Comparison of ENCODE assay signal across 19 cellular contexts in the genomic region with DNA sequence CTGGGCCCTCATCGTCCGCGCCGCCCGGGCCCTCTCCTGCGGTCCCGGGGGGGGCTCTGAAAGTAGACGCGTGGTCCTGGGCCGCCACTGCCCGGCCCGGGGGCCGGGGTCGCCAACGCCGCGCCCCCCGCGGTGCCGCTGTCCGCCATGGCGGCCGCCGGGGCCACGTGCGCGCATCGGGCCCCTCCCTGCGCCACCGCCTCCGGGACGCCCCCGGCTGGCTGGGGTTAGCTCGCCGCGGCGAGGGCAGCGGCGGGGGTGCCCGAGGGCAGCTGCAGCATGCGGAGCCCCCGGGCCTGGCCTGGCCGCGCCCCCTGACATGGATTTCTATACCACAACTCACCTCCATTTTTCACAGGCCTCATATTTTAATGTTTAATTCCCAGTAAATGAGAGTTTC.
DNase-seq lines count a peak whose midpoint lies in the region; ATAC-seq and TF ChIP-seq lines count a peak whose summit lies in the region.
"Had no signal": no experiment of that assay in that cellular context is flagged by ENCODE, and none has a peak within 500 bp of the region (broad histone marks: within the 10 kb centered on the region; RNA-seq: fewer than 3 reads in every experiment).

No MANE protein-coding gene starts in this region.

- no peak overlapping the region for H3K27ac Mint-ChIP-seq in stimulated activated memory B cell treated with anti-CD40 and anti-IgM and Interleukin-4, amounts not matched to agents 10 μg/mL and 1 μg/mL and 100 μg/mL, for 72 hours
- no peak overlapping the region for H3K27ac Mint-ChIP-seq in naive thymus-derived CD8-positive, alpha-beta T cell
- H3K27ac Mint-ChIP-seq: B cell; CD4-positive, alpha-beta T cell; CD8-positive, alpha-beta T cell had no signal

- H3K9me3 Mint-ChIP-seq in stimulated activated memory B cell treated with anti-CD40 and anti-IgM and Interleukin-4, amounts not matched to agents 10 μg/mL and 1 μg/mL and 100 μg/mL, for 72 hours: no peaks in the 10 kb centered on the region
- no peaks in the 10 kb centered on the region for H3K9me3 Mint-ChIP-seq in naive thymus-derived CD8-positive, alpha-beta T cell
- H3K9me3 Mint-ChIP-seq: CD4-positive, alpha-beta T cell; CD8-positive, alpha-beta T cell had no signal

- no peaks in the 10 kb centered on the region for H3K27me3 ChIP-seq in right cardiac atrium (ENCODE audit: control insufficient read depth, insufficient read depth)
- no peaks in the 10 kb centered on the region for H3K27me3 ChIP-seq in osteoblast (ENCODE audit: insufficient read depth, low read length)
- H3K27me3 ChIP-seq: BLaER1 treated with 17β-estradiol and CSF1 and Interleukin-3, amounts not matched to agents 10 nM and 100 nM had no signal

- H3K36me3 Mint-ChIP-seq in stimulated activated memory B cell treated with anti-CD40 and anti-IgM and Interleukin-4, amounts not matched to agents 10 μg/mL and 1 μg/mL and 100 μg/mL, for 72 hours: peaks cover 4% of the 10 kb centered on the region
- H3K36me3 Mint-ChIP-seq in naive thymus-derived CD8-positive, alpha-beta T cell: no peaks in the 10 kb centered on the region
- H3K36me3 Mint-ChIP-seq: CD8-positive, alpha-beta T cell had no signal

- H3K4me3 Mint-ChIP-seq in stimulated activated memory B cell treated with anti-CD40 and anti-IgM and Interleukin-4, amounts not matched to agents 10 μg/mL and 1 μg/mL and 100 μg/mL, for 72 hours: no peak overlapping the region
- no peak overlapping the region for H3K4me3 Mint-ChIP-seq in naive thymus-derived CD8-positive, alpha-beta T cell
- H3K4me3 Mint-ChIP-seq: B cell; CD4-positive, alpha-beta T cell; CD8-positive, alpha-beta T cell had no signal

- H3K27ac ChIP-seq in right cardiac atrium (ENCODE audit: low read length) (no peak overlapping the region), osteoblast (ENCODE audit: low read depth, low read length) (no peak overlapping the region)
- H3K27ac ChIP-seq: 22Rv1; A549; BLaER1 treated with 17β-estradiol and CSF1 and Interleukin-3, amounts not matched to agents 10 nM and 100 nM; C4-2B had no signal

- TF ChIP-seq CTCF in osteoblast (IDR thresholded peaks at IDR 0.05; ENCODE audit: extremely low read depth, low read depth, low read length): no peak
- TF ChIP-seq CTCF in GM10248 (IDR thresholded peaks at IDR 0.05; ENCODE audit: control extremely low read depth, extremely low read depth, low read depth, missing control alignments): no peak

- intact Hi-C loops in right cardiac atrium (cut with DNase I) (loop anchor here in 1 of 4 donors (10.0 kb wide), 1 partner anchor 50 kb away; no protein-coding TSS in a partner anchor), Right ventricle myocardium superior (cut with DNase I) (no loop called here)

- WGBS in right cardiac atrium: 99% methylated on average over 44 of the region's 44 CpGs

- no peaks in the 10 kb centered on the region for H3K27me3 Mint-ChIP-seq in stimulated activated memory B cell treated with anti-CD40 and anti-IgM and Interleukin-4, amounts not matched to agents 10 μg/mL and 1 μg/mL and 100 μg/mL, for 72 hours
- peaks cover 0 to 1% (median 0%) of the 10 kb centered on the region in 5 donors for H3K27me3 Mint-ChIP-seq in naive thymus-derived CD8-positive, alpha-beta T cell
- H3K27me3 Mint-ChIP-seq: B cell; CD4-positive, alpha-beta T cell had no signal

- H3K4me1 Mint-ChIP-seq in stimulated activated memory B cell treated with anti-CD40 and anti-IgM and Interleukin-4, amounts not matched to agents 10 μg/mL and 1 μg/mL and 100 μg/mL, for 72 hours: no peaks in the 10 kb centered on the region
- no peaks in the 10 kb centered on the region for H3K4me1 Mint-ChIP-seq in naive thymus-derived CD8-positive, alpha-beta T cell
- H3K4me1 Mint-ChIP-seq: B cell had no signal

- POLR2A ChIA-PET in GM10248 (lab: Yijun Ruan, JAX): no interaction called here
- POLR2A ChIA-PET in naive thymus-derived CD8-positive, alpha-beta T cell (lab: Charles Lee): interaction anchor here (0.7 kb wide), 1 partner anchor 32 kb away, joined by 3 read pairs; no protein-coding TSS in a partner anchor

- H3K36me3 ChIP-seq in osteoblast (ENCODE audit: insufficient read depth, low read length): no peaks in the 10 kb centered on the region

- H3K4me1 ChIP-seq in right cardiac atrium (ENCODE audit: control insufficient read depth, insufficient read depth, low read length) (no peaks in the 10 kb centered on the region), osteoblast (ENCODE audit: insufficient read depth, low read length) (no peaks in the 10 kb centered on the region)
- H3K4me1 ChIP-seq: A549; BLaER1 treated with 17β-estradiol and CSF1 and Interleukin-3, amounts not matched to agents 10 nM and 100 nM had no signal

- H3K4me3 ChIP-seq in right cardiac atrium (ENCODE audit: low read length) (no peak overlapping the region), osteoblast (ENCODE audit: insufficient read depth, low read length) (no peak overlapping the region)
- H3K4me3 ChIP-seq: A549; BLaER1 treated with 17β-estradiol and CSF1 and Interleukin-3, amounts not matched to agents 10 nM and 100 nM; GM12878 had no signal

- H3K9me3 ChIP-seq in right cardiac atrium (ENCODE audit: control insufficient read depth, low read length): no peaks in the 10 kb centered on the region
- H3K9me3 ChIP-seq in osteoblast (ENCODE audit: low read depth, low read length): no peaks in the 10 kb centered on the region
- H3K9me3 ChIP-seq: A549, Caco-2 had no signal

- peak in 2 of 3 donors; percentile 29 to 34 for DNase-seq in right cardiac atrium
- no peak for DNase-seq in Right ventricle myocardium superior
- peak; percentile 6 for DNase-seq in osteoblast (ENCODE audit: insufficient read length, low spot score, missing footprints)
- no peak for DNase-seq in GM10248 (ENCODE audit: extremely low spot score)
- DNase-seq in naive thymus-derived CD8-positive, alpha-beta T cell: no peak
- DNase-seq: AML-193; Caco-2; Calu3; CD4-positive, alpha-beta T cell; CD8-positive, alpha-beta T cell; DMS79 treated with DMSO at 0.1 percent for 48 hours; GF-D8 had no signal

- H4K20me1 ChIP-seq in osteoblast (ENCODE audit: insufficient read depth, low read length): no peaks in the 10 kb centered on the region

- no peak overlapping the region for H2AFZ ChIP-seq in osteoblast (ENCODE audit: low read length)

- ATAC-seq in right cardiac atrium: no peak
- ATAC-seq in Right ventricle myocardium superior (ENCODE audit: poor library complexity): no peak
- peak; percentile 72 for ATAC-seq in stimulated activated memory B cell treated with anti-CD40 and anti-IgM and Interleukin-4, amounts not matched to agents 10 μg/mL and 1 μg/mL and 100 μg/mL, for 72 hours
- no peak for ATAC-seq in naive thymus-derived CD8-positive, alpha-beta T cell
- ATAC-seq: CD8-positive, alpha-beta T cell; GM12878 had no signal

- H3K79me2 ChIP-seq in osteoblast (ENCODE audit: insufficient read depth, low read length): no peaks in the 10 kb centered on the region

- CTCF ChIA-PET in GM10248 (lab: Yijun Ruan, JAX): interaction anchor here (1.2 kb wide), 1 partner anchor 11 kb away, joined by 3 read pairs; no protein-coding TSS in a partner anchor

- no peak overlapping the region for H3K4me2 ChIP-seq in osteoblast (ENCODE audit: insufficient read depth, low read length)
- H3K4me2 ChIP-seq: A549; BLaER1 treated with 17β-estradiol and CSF1 and Interleukin-3, amounts not matched to agents 10 nM and 100 nM had no signal

Comparison
In these comparisons a context has a peak if more than half of its experiments do, and no peak if none do; other contexts are left out.
1. DNase-seq: peak in right cardiac atrium (2 of 3) and osteoblast (single experiment); none in Right ventricle myocardium superior (single experiment), GM10248 (single experiment) and naive thymus-derived CD8-positive, alpha-beta T cell (0 of 10).